In the genomic region with DNA sequence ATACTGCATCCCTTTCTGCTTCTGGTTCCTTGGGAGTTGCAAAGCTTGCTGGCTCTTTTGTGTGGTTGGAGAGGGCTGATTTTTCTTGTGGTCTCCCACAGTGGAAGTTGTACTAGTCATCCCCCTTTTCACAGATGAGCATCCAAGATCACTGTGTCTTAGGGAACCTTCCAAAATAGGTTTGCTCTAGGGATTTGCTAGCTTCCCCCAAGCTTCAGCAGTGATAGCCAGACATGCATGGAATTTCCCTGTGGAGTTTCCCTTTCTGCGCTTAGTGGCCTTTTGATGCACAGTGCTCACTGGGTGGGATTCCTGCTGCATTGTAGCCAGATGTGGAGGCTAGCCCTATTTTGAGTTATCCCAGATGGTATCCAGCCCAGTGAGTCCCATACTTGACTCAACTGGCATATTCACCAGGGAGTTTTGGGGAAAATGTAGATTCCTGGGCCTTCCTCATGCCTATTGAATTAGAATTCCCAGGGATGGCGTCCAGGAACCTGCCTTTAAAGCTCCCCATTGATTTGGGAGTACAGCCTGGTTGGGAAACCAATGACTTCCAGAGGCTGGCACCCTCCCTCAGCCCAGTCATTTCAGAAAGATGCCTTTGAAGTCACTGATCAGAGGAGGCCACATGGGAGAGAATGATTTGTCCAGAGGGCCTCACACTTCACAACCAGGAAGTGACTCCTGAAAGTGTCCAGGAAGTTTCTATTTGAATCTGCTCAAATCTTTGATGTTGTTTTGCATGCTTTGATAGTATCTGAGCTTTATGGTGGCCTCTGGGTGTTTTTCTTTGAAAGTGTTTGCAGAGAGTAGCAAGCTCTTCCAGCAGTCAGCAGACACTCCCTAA, we compare ENCODE assay signal across 9 cellular contexts. TPM values are rescaled to one million over a fixed set of nuclear protein-coding genes. Genes with fewer than 3 reads are reported as not detected.
DNase-seq lines count a peak whose midpoint lies in the region; ATAC-seq and TF ChIP-seq lines count a peak whose summit lies in the region.
"Had no signal": no experiment of that assay in that cellular context is flagged by ENCODE, and none has a peak within 500 bp of the region (broad histone marks: within the 10 kb centered on the region; RNA-seq: fewer than 3 reads in every experiment).

No MANE protein-coding gene starts in this region.

- peak overlapping the region; percentile 76 for H3K27ac Mint-ChIP-seq in activated naive CD4-positive, alpha-beta T cell treated with anti-CD3 and anti-CD28 coated beads, Interleukin-2, amount 10 ng/mL, durations not matched to agents 7 days and 5 days

- peak; percentile 74 for ATAC-seq in stimulated activated naive CD8-positive, alpha-beta T cell treated with anti-CD3 and anti-CD28 coated beads, Interleukin-15, Interleukin-2, amounts not matched to agents 100 U/mL and 50 U/mL, for 24 hours

- peaks cover 43% of the 10 kb centered on the region for H3K36me3 Mint-ChIP-seq in activated naive CD4-positive, alpha-beta T cell treated with anti-CD3 and anti-CD28 coated beads, Interleukin-2, amount 10 ng/mL, durations not matched to agents 7 days and 5 days

- H3K4me3 ChIP-seq in epithelial cell of esophagus (ENCODE audit: low read length) (no peak overlapping the region), coronary artery (no peak overlapping the region)

- H3K4me3 Mint-ChIP-seq in activated naive CD4-positive, alpha-beta T cell treated with anti-CD3 and anti-CD28 coated beads, Interleukin-2, amount 10 ng/mL, durations not matched to agents 7 days and 5 days, result no peak overlapping the region

- TF ChIP-seq CTCF in epithelial cell of esophagus (IDR thresholded peaks at IDR 0.05; ENCODE audit: insufficient read depth, low read depth, low read length, missing control alignments) (no peak), coronary artery (IDR thresholded peaks at IDR 0.05) (no peak)

- peaks cover 59% of the 10 kb centered on the region for H3K4me1 Mint-ChIP-seq in activated naive CD4-positive, alpha-beta T cell treated with anti-CD3 and anti-CD28 coated beads, Interleukin-2, amount 10 ng/mL, durations not matched to agents 7 days and 5 days

- DNase-seq in activated naive CD4-positive, alpha-beta T cell treated with anti-CD3 and anti-CD28 coated beads, Interleukin-2, amount 10 ng/mL, durations not matched to agents 7 days and 5 days, result peak; percentile 51
- no peak for DNase-seq in activated naive CD4-positive, alpha-beta T cell treated with anti-CD3 and anti-CD28 coated beads, Interleukin-2, amount 50 U/mL, for 16 hours
- DNase-seq in epithelial cell of esophagus (ENCODE audit: low read depth) (peak; percentile 64), NCI-H2227 (lab: John Stamatoyannopoulos, UW; ENCODE audit: unreplicated experiment) (no peak), Kasumi-1 (lab: John Stamatoyannopoulos, UW) (no peak), coronary artery (ENCODE audit: low spot score) (no peak)
- DNase-seq in stimulated activated naive CD8-positive, alpha-beta T cell treated with anti-CD3 and anti-CD28 coated beads, Interleukin-15, Interleukin-2, amounts not matched to agents 100 U/mL and 50 U/mL, for 24 hours, result peak; percentile 43
- DNase-seq: DMS79 had no signal

- no peaks in the 10 kb centered on the region for H3K9me3 Mint-ChIP-seq in activated naive CD4-positive, alpha-beta T cell treated with anti-CD3 and anti-CD28 coated beads, Interleukin-2, amount 10 ng/mL, durations not matched to agents 7 days and 5 days

- H3K27me3 Mint-ChIP-seq in activated naive CD4-positive, alpha-beta T cell treated with anti-CD3 and anti-CD28 coated beads, Interleukin-2, amount 10 ng/mL, durations not matched to agents 7 days and 5 days, result no peaks in the 10 kb centered on the region

- no peak overlapping the region for H3K27ac ChIP-seq in coronary artery

- CTCF ChIA-PET in activated naive CD4-positive, alpha-beta T cell treated with anti-CD3 and anti-CD28 coated beads, Interleukin-2, amount 10 ng/mL, durations not matched to agents 7 days and 5 days (lab: Charles Lee), result interaction anchor here (0.6 to 1.9 kb wide), 6 partner anchors 9 to 83 kb away, joined by 3 to 5 read pairs (median 4); no protein-coding TSS in a partner anchor

TF ChIP-seq in PFSK-1, 5 proteins besides CTCF, POLR2A, EP300 and RAD21:
- TF ChIP-seq SIN3A (IDR thresholded peaks at IDR 0.05; ENCODE audit: borderline replicate concordance, insufficient read depth, low read length), result 0 out of 2 replicates have a peak, but pooled peaks have one; percentile 27
- TF ChIP-seq FOXP2 (optimal IDR thresholded peaks at IDR 0.05; ENCODE audit: borderline replicate concordance, extremely low read depth, extremely low read length, insufficient read depth), result no peak
- TF ChIP-seq, protein P1, sequence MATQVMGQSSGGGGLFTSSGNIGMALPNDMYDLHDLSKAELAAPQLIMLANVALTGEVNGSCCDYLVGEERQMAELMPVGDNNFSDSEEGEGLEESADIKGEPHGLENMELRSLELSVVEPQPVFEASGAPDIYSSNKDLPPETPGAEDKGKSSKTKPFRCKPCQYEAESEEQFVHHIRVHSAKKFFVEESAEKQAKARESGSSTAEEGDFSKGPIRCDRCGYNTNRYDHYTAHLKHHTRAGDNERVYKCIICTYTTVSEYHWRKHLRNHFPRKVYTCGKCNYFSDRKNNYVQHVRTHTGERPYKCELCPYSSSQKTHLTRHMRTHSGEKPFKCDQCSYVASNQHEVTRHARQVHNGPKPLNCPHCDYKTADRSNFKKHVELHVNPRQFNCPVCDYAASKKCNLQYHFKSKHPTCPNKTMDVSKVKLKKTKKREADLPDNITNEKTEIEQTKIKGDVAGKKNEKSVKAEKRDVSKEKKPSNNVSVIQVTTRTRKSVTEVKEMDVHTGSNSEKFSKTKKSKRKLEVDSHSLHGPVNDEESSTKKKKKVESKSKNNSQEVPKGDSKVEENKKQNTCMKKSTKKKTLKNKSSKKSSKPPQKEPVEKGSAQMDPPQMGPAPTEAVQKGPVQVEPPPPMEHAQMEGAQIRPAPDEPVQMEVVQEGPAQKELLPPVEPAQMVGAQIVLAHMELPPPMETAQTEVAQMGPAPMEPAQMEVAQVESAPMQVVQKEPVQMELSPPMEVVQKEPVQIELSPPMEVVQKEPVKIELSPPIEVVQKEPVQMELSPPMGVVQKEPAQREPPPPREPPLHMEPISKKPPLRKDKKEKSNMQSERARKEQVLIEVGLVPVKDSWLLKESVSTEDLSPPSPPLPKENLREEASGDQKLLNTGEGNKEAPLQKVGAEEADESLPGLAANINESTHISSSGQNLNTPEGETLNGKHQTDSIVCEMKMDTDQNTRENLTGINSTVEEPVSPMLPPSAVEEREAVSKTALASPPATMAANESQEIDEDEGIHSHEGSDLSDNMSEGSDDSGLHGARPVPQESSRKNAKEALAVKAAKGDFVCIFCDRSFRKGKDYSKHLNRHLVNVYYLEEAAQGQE (IDR thresholded peaks at IDR 0.05; ENCODE audit: insufficient read depth in 1 of 2, low read depth in 2 of 2, low read length in 2 of 2), result no peak

RNA-seq across cellular contexts. Expression of a gene that starts 25.9 kb away (rescaled TPM):
- 26.6 TPM for polyA plus RNA-seq in PFSK-1 (2012; ENCODE audit: insufficient read length, low read depth)

Comparison
In these comparisons a context has a peak if more than half of its experiments do, and no peak if none do; other contexts are left out.
1. DNase-seq: peak in activated naive CD4-positive, alpha-beta T cell treated with anti-CD3 and anti-CD28 coated beads, Interleukin-2, amount 10 ng/mL, durations not matched to agents 7 days and 5 days (single experiment), epithelial cell of esophagus (single experiment) and stimulated activated naive CD8-positive, alpha-beta T cell treated with anti-CD3 and anti-CD28 coated beads, Interleukin-15, Interleukin-2, amounts not matched to agents 100 U/mL and 50 U/mL, for 24 hours (single experiment); none in activated naive CD4-positive, alpha-beta T cell treated with anti-CD3 and anti-CD28 coated beads, Interleukin-2, amount 50 U/mL, for 16 hours (single experiment), NCI-H2227 (single experiment), Kasumi-1 (0 of 2) and coronary artery (single experiment).